19 cellular contexts compared by ENCODE assay signal in genomic region chr16:8645831-8646230, GRCh38. TPM values are rescaled to one million over a fixed set of nuclear protein-coding genes. Genes with fewer than 3 reads are reported as not detected.
DNase-seq lines count a peak whose midpoint lies in the region; ATAC-seq and TF ChIP-seq lines count a peak whose summit lies in the region.
"Had no signal": no experiment of that assay in that cellular context is flagged by ENCODE, and none has a peak within 500 bp of the region (broad histone marks: within the 10 kb centered on the region; RNA-seq: fewer than 3 reads in every experiment).

No MANE protein-coding gene starts in this region.

- H4K20me1 ChIP-seq in SK-N-SH (ENCODE audit: insufficient read depth), result no peaks in the 10 kb centered on the region

- no peaks in the 10 kb centered on the region for H3K9me3 Mint-ChIP-seq in activated CD4-positive, alpha-beta T cell treated with anti-CD3 and anti-CD28 coated beads, Interleukin-2, amount 10 ng/mL, durations not matched to agents 24 days and 14 days
- H3K9me3 Mint-ChIP-seq: CD4-positive, alpha-beta memory T cell; IgD-negative memory B cell had no signal

- H3K4me3 Mint-ChIP-seq in activated CD4-positive, alpha-beta T cell treated with anti-CD3 and anti-CD28 coated beads, Interleukin-2, amount 10 ng/mL, durations not matched to agents 24 days and 14 days, result no peak overlapping the region
- H3K4me3 Mint-ChIP-seq: CD4-positive, alpha-beta memory T cell; IgD-negative memory B cell had no signal

- H3K27ac Mint-ChIP-seq in activated CD4-positive, alpha-beta T cell treated with anti-CD3 and anti-CD28 coated beads, Interleukin-2, amount 10 ng/mL, durations not matched to agents 24 days and 14 days, result peak overlapping the region; percentile 69
- H3K27ac Mint-ChIP-seq: IgD-negative memory B cell had no signal

- no peaks in the 10 kb centered on the region for H3K27me3 ChIP-seq in SK-N-SH (ENCODE audit: insufficient read depth)
- H3K27me3 ChIP-seq: BE2C had no signal

- ATAC-seq in mucosa of descending colon, result no peak
- ATAC-seq: Right ventricle myocardium inferior had no signal

- TF ChIP-seq CTCF in RWPE1 (conservative IDR thresholded peaks at IDR 0.05; ENCODE audit: low read depth) (no peak), epithelial cell of esophagus (IDR thresholded peaks at IDR 0.05; ENCODE audit: insufficient read depth, low read depth, low read length, missing control alignments) (no peak), mucosa of descending colon (IDR thresholded peaks at IDR 0.05) (no peak), SK-N-SH (IDR thresholded peaks at IDR 0.05) (no peak)

- CTCF ChIA-PET in RWPE1 (lab: Yijun Ruan, JAX), result interaction anchor here (0.5 kb wide), 1 partner anchor 18 kb away, joined by 3 read pairs; no protein-coding TSS in a partner anchor
- CTCF ChIA-PET in SK-N-SH (lab: Yijun Ruan, JAX), result interaction anchor here (1.0 to 1.2 kb wide), 4 partner anchors 10 to 141 kb away, joined by 3 to 4 read pairs (median 4); no protein-coding TSS in a partner anchor

- TF ChIP-seq EP300 in SK-N-SH (IDR thresholded peaks at IDR 0.05; ENCODE audit: borderline replicate concordance in 1 of 2, low read depth in 1 of 2, low read length in 1 of 2), result no peak

- intact Hi-C loops in activated CD4-positive, alpha-beta T cell treated with anti-CD3 and anti-CD28 coated beads, Interleukin-2, amount 10 ng/mL, durations not matched to agents 24 days and 14 days (cut with micrococcal nuclease), result no loop called here
- intact Hi-C loops in posterior vena cava (cut with DNase I) (no loop called here), mucosa of descending colon (cut with DNase I, micrococcal nuclease) (no loop called here)

- peaks cover 55% of the 10 kb centered on the region for H3K36me3 Mint-ChIP-seq in activated CD4-positive, alpha-beta T cell treated with anti-CD3 and anti-CD28 coated beads, Interleukin-2, amount 10 ng/mL, durations not matched to agents 24 days and 14 days (ENCODE audit: low read depth)

- H3K4me1 Mint-ChIP-seq in activated CD4-positive, alpha-beta T cell treated with anti-CD3 and anti-CD28 coated beads, Interleukin-2, amount 10 ng/mL, durations not matched to agents 24 days and 14 days, result peaks cover 9% of the 10 kb centered on the region

- H3K79me2 ChIP-seq in SK-N-SH (ENCODE audit: insufficient read depth), result no peaks in the 10 kb centered on the region

- H3K4me2 ChIP-seq in SK-N-SH, result no peak overlapping the region

- WGBS in SK-N-SH (ENCODE audit: low lambda C conversion rate), result 96% methylated on average over 13 of the region's 13 CpGs

- H3K4me1 ChIP-seq in mucosa of descending colon (ENCODE audit: low read depth) (no peaks in the 10 kb centered on the region), SK-N-SH (ENCODE audit: control insufficient read depth in 1 of 2, insufficient read depth in 2 of 2, low read depth in 1 of 2, low read length in 1 of 2) (no peaks in the 10 kb centered on the region)
- H3K4me1 ChIP-seq: BE2C had no signal

- POLR2A ChIA-PET in RWPE1 (lab: Yijun Ruan, JAX; ENCODE audit: low non-redundant PET) (no interaction called here), SK-N-SH (lab: Yijun Ruan, JAX) (no interaction called here)

- no peak for TF ChIP-seq RAD21 in SK-N-SH (IDR thresholded peaks at IDR 0.05; ENCODE audit: low read length)

- H3K36me3 ChIP-seq in mucosa of descending colon (ENCODE audit: low read depth) (peaks cover 12% of the 10 kb centered on the region), SK-N-SH (replicated peaks in 1 of 2; ENCODE audit: control insufficient read depth in 1 of 2, insufficient read depth in 2 of 2, low read length in 1 of 2) (peaks cover 24 to 61% of the 10 kb centered on the region in 2 experiments)

- no peak overlapping the region for H3K4me3 ChIP-seq in epithelial cell of esophagus (ENCODE audit: low read length)
- no peak overlapping the region for H3K4me3 ChIP-seq in mucosa of descending colon
- H3K4me3 ChIP-seq in SK-N-SH (ENCODE audit: low read depth in 2 of 2, low read length in 1 of 2), result no peak overlapping the region

- 0 out of 2 replicates have a peak overlapping the region, but pooled peaks have one; percentile 3 for H3K27ac ChIP-seq in RWPE1
- no peak overlapping the region for H3K27ac ChIP-seq in SK-N-SH (ENCODE audit: low read depth in 2 of 2, low read length in 1 of 2)

- H3K9me2 ChIP-seq in SK-N-SH, result no peaks in the 10 kb centered on the region

- H3F3A ChIP-seq in SK-N-SH (replicated peaks; ENCODE audit: insufficient read depth), result no peaks in the 10 kb centered on the region

- H3K9ac ChIP-seq in SK-N-SH, result no peak overlapping the region

- H2AFZ ChIP-seq in SK-N-SH (ENCODE audit: low read depth), result no peak overlapping the region

- no peaks in the 10 kb centered on the region for H3K27me3 Mint-ChIP-seq in activated CD4-positive, alpha-beta T cell treated with anti-CD3 and anti-CD28 coated beads, Interleukin-2, amount 10 ng/mL, durations not matched to agents 24 days and 14 days
- H3K27me3 Mint-ChIP-seq: CD4-positive, alpha-beta memory T cell; IgD-negative memory B cell had no signal

- H3K9me3 ChIP-seq in mucosa of descending colon (no peaks in the 10 kb centered on the region), SK-N-SH (no peaks in the 10 kb centered on the region)
- H3K9me3 ChIP-seq: BE2C had no signal

- DNase-seq in activated CD4-positive, alpha-beta T cell treated with anti-CD3 and anti-CD28 coated beads, Interleukin-2, amount 10 ng/mL, durations not matched to agents 24 days and 14 days, result no peak
- no peak for DNase-seq in activated CD4-positive, alpha-beta T cell treated with anti-CD3 and anti-CD28 coated beads for 4 hours
- DNase-seq in RWPE1 (ENCODE audit: low spot score), result peak; percentile 55
- DNase-seq in epithelial cell of esophagus (ENCODE audit: low read depth), result peak; percentile 98
- DNase-seq in posterior vena cava (ENCODE audit: low spot score), result peak; percentile 68
- DNase-seq in NCI-H2196 treated with DMSO at 0.1 percent for 48 hours (lab: John Stamatoyannopoulos, UW; ENCODE audit: unreplicated experiment), result no peak
- no peak for DNase-seq in mucosa of descending colon
- DNase-seq in SK-N-SH, result no peak
- DNase-seq: 8988T; BE2C; CD4-positive, alpha-beta memory T cell; DMS79; H7; NCI-H187 treated with DMSO at 0.1 percent for 48 hours; NCI-H446 treated with DMSO at 0.1 percent for 48 hours; NCI-H748 treated with DMSO at 0.1 percent for 48 hours had no signal

TF ChIP-seq in SK-N-SH, 30 proteins besides CTCF, POLR2A, EP300 and RAD21 (continues in another document):
- no peak for TF ChIP-seq ELF1 (IDR thresholded peaks at IDR 0.05)
- TF ChIP-seq GATA2 (CRISPR knock-in tag; IDR thresholded peaks at IDR 0.05), result no peak
- TF ChIP-seq EZH2phosphoT487 (IDR thresholded peaks at IDR 0.05; ENCODE audit: borderline replicate concordance, low read depth), result no peak
- no peak for TF ChIP-seq SIN3A (IDR thresholded peaks at IDR 0.05; ENCODE audit: borderline replicate concordance, low read depth, low read length)
- no peak for TF ChIP-seq YY1 (IDR thresholded peaks at IDR 0.05; ENCODE audit: low read depth)
- no peak for TF ChIP-seq FOXM1 (IDR thresholded peaks at IDR 0.05; ENCODE audit: low read depth)
- TF ChIP-seq GABPA (IDR thresholded peaks at IDR 0.05; ENCODE audit: low read depth), result no peak
- TF ChIP-seq REST (IDR thresholded peaks at IDR 0.05; ENCODE audit: low read depth, low read length), result no peak
- no peak for TF ChIP-seq TCF12 (IDR thresholded peaks at IDR 0.05)

RNA-seq across cellular contexts. Expression of gene METTL22, which starts 24.3 kb away (rescaled TPM):
- 36.2 and 38.4 TPM in 2 replicates for total RNA-seq in activated CD4-positive, alpha-beta T cell treated with anti-CD3 and anti-CD28 coated beads, Interleukin-2, amount 10 ng/mL, durations not matched to agents 24 days and 14 days
- total RNA-seq in posterior vena cava, result 10 to 100 TPM; 27.4 to 30.7 TPM
- total RNA-seq in mucosa of descending colon, result 10 to 100 TPM; 24.1 to 41.0 (median 30.8) TPM
- 38.3 and 45.3 TPM in 2 replicates for polyA plus RNA-seq in SK-N-SH (2012; rRNA removed)
- polyA plus RNA-seq in SK-N-SH (2012; cell fraction: cytosol; rRNA removed), result 24.4 and 25.9 TPM in 2 replicates
- polyA plus RNA-seq in SK-N-SH (2012; cell fraction: nucleus; rRNA removed), result 116 and 138 TPM in 2 replicates

RNA-seq across cellular contexts. Expression of gene ABAT, which starts 28.6 kb away (rescaled TPM):
- total RNA-seq in activated CD4-positive, alpha-beta T cell treated with anti-CD3 and anti-CD28 coated beads, Interleukin-2, amount 10 ng/mL, durations not matched to agents 24 days and 14 days, result 5.0 and 5.9 TPM in 2 replicates
- total RNA-seq in posterior vena cava (1 to 10 TPM; 2.2 to 4.4 TPM), mucosa of descending colon (10 to 100 TPM; 12.1 to 25.5 (median 16.5) TPM)
- polyA plus RNA-seq in SK-N-SH (2012; rRNA removed), result 4.7 and 7.3 TPM in 2 replicates
- 5.2 and 6.2 TPM in 2 replicates for polyA plus RNA-seq in SK-N-SH (2012; cell fraction: cytosol; rRNA removed)
- polyA plus RNA-seq in SK-N-SH (2012; cell fraction: nucleus; rRNA removed), result 5.2 and 7.9 TPM in 2 replicates

RNA-seq across cellular contexts. Expression of gene TMEM114, which starts 55.5 kb away (rescaled TPM):
- not detected in 2 replicates for total RNA-seq in activated CD4-positive, alpha-beta T cell treated with anti-CD3 and anti-CD28 coated beads, Interleukin-2, amount 10 ng/mL, durations not matched to agents 24 days and 14 days
- total RNA-seq in posterior vena cava (not detected), mucosa of descending colon (under 1 TPM in 1 of 3 donors, not detected in 2; 0.60 TPM)
- polyA plus RNA-seq in SK-N-SH (2012; rRNA removed), result not detected in 2 replicates
- not detected in 2 replicates for polyA plus RNA-seq in SK-N-SH (2012; cell fraction: cytosol; rRNA removed)
- not detected in 2 replicates for polyA plus RNA-seq in SK-N-SH (2012; cell fraction: nucleus; rRNA removed)
- total RNA-seq: CD4-positive, alpha-beta memory T cell; H7; LHCN-M2; Right ventricle myocardium inferior had no signal
- polyA plus RNA-seq: CD4-positive, alpha-beta memory T cell; IgD-negative memory B cell had no signal

Comparison
In these comparisons a context has a peak if more than half of its experiments do, and no peak if none do; other contexts are left out.
1. DNase-seq: peak in RWPE1 (single experiment), epithelial cell of esophagus (single experiment) and posterior vena cava (single experiment); none in activated CD4-positive, alpha-beta T cell treated with anti-CD3 and anti-CD28 coated beads, Interleukin-2, amount 10 ng/mL, durations not matched to agents 24 days and 14 days (single experiment), activated CD4-positive, alpha-beta T cell treated with anti-CD3 and anti-CD28 coated beads for 4 hours (0 of 2), NCI-H2196 treated with DMSO at 0.1 percent for 48 hours (single experiment), mucosa of descending colon (0 of 3) and SK-N-SH (single experiment).